ENCODE assay signal across 13 cellular contexts in genomic region chr2:216189410-216189809, GRCh38.
A peak's percentile ranks its signal among the peaks of the same experiment; 100 is the strongest.
DNase-seq lines count a peak whose midpoint lies in the region; ATAC-seq and TF ChIP-seq lines count a peak whose summit lies in the region.
"Had no signal": no experiment of that assay in that cellular context is flagged by ENCODE, and none has a peak within 500 bp of the region (broad histone marks: within the 10 kb centered on the region; RNA-seq: fewer than 3 reads in every experiment).

No MANE protein-coding gene starts in this region.

- peaks cover 50 to 61% of the 10 kb centered on the region in 2 experiments for H3K36me3 ChIP-seq in SK-N-SH (replicated peaks in 1 of 2; ENCODE audit: control insufficient read depth in 1 of 2, insufficient read depth in 2 of 2, low read length in 1 of 2)
- peaks cover 11 to 96% of the 10 kb centered on the region in 2 donors for H3K36me3 ChIP-seq in neuronal stem cell (replicated peaks in 1 of 2; ENCODE audit: control insufficient read depth in 2 of 2, insufficient read depth in 2 of 2, low read length in 2 of 2)

- no peak overlapping the region for H4K8ac ChIP-seq in neuronal stem cell (ENCODE audit: low read depth, low read length)

- peaks cover 37% of the 10 kb centered on the region for H3F3A ChIP-seq in SK-N-SH (replicated peaks; ENCODE audit: insufficient read depth)

- ATAC-seq in HG02642 (IDR thresholded peaks at IDR 0.05; ENCODE audit: poor library complexity, unreplicated experiment): no peak
- no peak for ATAC-seq in GM18868 (IDR thresholded peaks at IDR 0.05; ENCODE audit: unreplicated experiment)
- ATAC-seq: left cardiac atrium had no signal

- H3K27me3 ChIP-seq in SK-N-SH (ENCODE audit: insufficient read depth) (no peaks in the 10 kb centered on the region), neuronal stem cell (ENCODE audit: control insufficient read depth in 3 of 3, insufficient read depth in 3 of 3, low read depth in 1 of 3, low read length in 3 of 3) (no peaks in the 10 kb centered on the region)

- peak overlapping the region; percentile 13 for H3K27ac Mint-ChIP-seq in chondrocyte (ENCODE audit: unreplicated experiment)

- peak overlapping the region; percentile 68 to 74 for H3K27ac ChIP-seq in SK-N-SH (ENCODE audit: low read depth in 2 of 2, low read length in 1 of 2)
- H3K27ac ChIP-seq in neuronal stem cell (replicated peaks; ENCODE audit: low read length): peak overlapping the region; percentile 42

- peaks cover 27% of the 10 kb centered on the region for H3K36me3 Mint-ChIP-seq in chondrocyte (ENCODE audit: low read depth)

- H2AFZ ChIP-seq in SK-N-SH (ENCODE audit: low read depth): no peak overlapping the region
- H2AFZ ChIP-seq in neuronal stem cell (ENCODE audit: low read length): no peak overlapping the region

- no peak overlapping the region for H3K23ac ChIP-seq in neuronal stem cell (ENCODE audit: low read depth, low read length, poor library complexity)

- H3K9ac ChIP-seq in SK-N-SH (no peak overlapping the region), neuronal stem cell (ENCODE audit: low read depth, low read length, poor library complexity) (no peak overlapping the region)

- H3K9me3 Mint-ChIP-seq in chondrocyte (ENCODE audit: low read depth): no peaks in the 10 kb centered on the region

- 78% methylated on average over 2 of the region's 2 CpGs for WGBS in SK-N-SH (ENCODE audit: low lambda C conversion rate)
- WGBS in neuronal stem cell (ENCODE audit: extremely low coverage in 2 of 2, insufficient read length in 2 of 2, insufficient replicate concordance in 1 of 2), 2 donors: no CpG with 5 or more reads among the region's 2 CpGs

- H3K79me1 ChIP-seq in neuronal stem cell (ENCODE audit: low read depth, low read length): no peaks in the 10 kb centered on the region

- no peak overlapping the region for H2BK15ac ChIP-seq in neuronal stem cell (ENCODE audit: low read length)

- H3K4me1 Mint-ChIP-seq in chondrocyte (ENCODE audit: low read depth): peaks cover 28% of the 10 kb centered on the region

- H3K27me3 Mint-ChIP-seq in chondrocyte (ENCODE audit: low read depth): no peaks in the 10 kb centered on the region

- H4K20me1 ChIP-seq in SK-N-SH (ENCODE audit: insufficient read depth): peaks cover 20% of the 10 kb centered on the region

- H3K4me3 ChIP-seq in SK-N-SH (ENCODE audit: low read depth in 2 of 2, low read length in 1 of 2): no peak overlapping the region
- no peak overlapping the region for H3K4me3 ChIP-seq in neuronal stem cell (ENCODE audit: low read length in 2 of 2)
- H3K4me3 ChIP-seq: skin epidermis had no signal

- no peak for TF ChIP-seq EP300 in SK-N-SH (IDR thresholded peaks at IDR 0.05; ENCODE audit: borderline replicate concordance in 1 of 2, low read depth in 1 of 2, low read length in 1 of 2)

- H2BK12ac ChIP-seq in neuronal stem cell (ENCODE audit: low read length): no peak overlapping the region

- no peaks in the 10 kb centered on the region for H3K9me2 ChIP-seq in SK-N-SH

- no peak for TF ChIP-seq RAD21 in SK-N-SH (IDR thresholded peaks at IDR 0.05; ENCODE audit: low read length)

- H2AK5ac ChIP-seq in neuronal stem cell (ENCODE audit: low read depth, low read length): no peak overlapping the region

- H3K4me2 ChIP-seq in SK-N-SH (peak overlapping the region; percentile 57), neuronal stem cell (ENCODE audit: insufficient read depth, low read length, poor library complexity, severe bottlenecking) (no peak overlapping the region)

- H3K14ac ChIP-seq in neuronal stem cell (ENCODE audit: low read length): no peak overlapping the region

- no peak overlapping the region for H3K4ac ChIP-seq in neuronal stem cell (ENCODE audit: low read length)

- H3K79me2 ChIP-seq in SK-N-SH (ENCODE audit: insufficient read depth): peaks cover 88% of the 10 kb centered on the region

- peak; percentile 47 for DNase-seq in ELR (ENCODE audit: low read depth)
- no peak for DNase-seq in SK-N-SH
- no peak for DNase-seq in chondrocyte (ENCODE audit: low spot score)
- no peak for DNase-seq in neuronal stem cell (ENCODE audit: low spot score)
- no peak for DNase-seq in DMS 273 treated with DMSO at 0.1 percent for 48 hours (lab: John Stamatoyannopoulos, UW)
- DNase-seq in NCI-H1105 (lab: John Stamatoyannopoulos, UW): no peak
- DNase-seq: activated T-cell treated with anti-CD3 and anti-CD28 coated beads, Interleukin-2, amount 50 U/mL, for 48 hours; central memory CD4-positive, alpha-beta T cell; head of caudate nucleus; left cardiac atrium had no signal

- H4K91ac ChIP-seq in neuronal stem cell (ENCODE audit: low read depth, low read length, poor library complexity): no peak overlapping the region

- no peak overlapping the region for H3K4me3 Mint-ChIP-seq in chondrocyte (ENCODE audit: unreplicated experiment)

- H3K4me1 ChIP-seq in SK-N-SH (ENCODE audit: control insufficient read depth in 1 of 2, insufficient read depth in 2 of 2, low read depth in 1 of 2, low read length in 1 of 2) (peaks cover 26 to 49% of the 10 kb centered on the region in 2 experiments), neuronal stem cell (ENCODE audit: control insufficient read depth in 2 of 2, insufficient read depth in 1 of 2, low read depth in 1 of 2, low read length in 2 of 2) (peaks cover 3 to 11% of the 10 kb centered on the region in 2 donors)

- H2BK5ac ChIP-seq in neuronal stem cell (ENCODE audit: low read length): no peak overlapping the region

- POLR2A ChIA-PET in SK-N-SH (lab: Yijun Ruan, JAX): no interaction called here

- H3K9me3 ChIP-seq in SK-N-SH (no peaks in the 10 kb centered on the region), neuronal stem cell (replicated peaks in 1 of 2; ENCODE audit: control insufficient read depth in 2 of 2, insufficient read depth in 1 of 2, low read depth in 1 of 2, low read length in 2 of 2) (no peaks in the 10 kb centered on the region)

- TF ChIP-seq CTCF in SK-N-SH (IDR thresholded peaks at IDR 0.05): no peak
- no peak for TF ChIP-seq CTCF in chondrocyte (IDR thresholded peaks at IDR 0.05)

- no peak overlapping the region for H3K18ac ChIP-seq in neuronal stem cell (ENCODE audit: low read length)

- CTCF ChIA-PET in SK-N-SH (lab: Yijun Ruan, JAX): no interaction called here

- H2BK120ac ChIP-seq in neuronal stem cell (ENCODE audit: low read depth, low read length): no peak overlapping the region

TF ChIP-seq in SK-N-SH, 30 proteins besides CTCF, POLR2A, EP300 and RAD21:
- TF ChIP-seq NRF1 (IDR thresholded peaks at IDR 0.05; ENCODE audit: low read depth, low read length) (no peak), FOXJ3 (CRISPR knock-in tag; IDR thresholded peaks at IDR 0.05) (no peak), SIN3A (IDR thresholded peaks at IDR 0.05; ENCODE audit: borderline replicate concordance, low read depth, low read length) (no peak), SMC3 (IDR thresholded peaks at IDR 0.05; ENCODE audit: low read depth, low read length) (no peak), RFX5 (IDR thresholded peaks at IDR 0.05; ENCODE audit: low read length) (no peak), GABPA (IDR thresholded peaks at IDR 0.05; ENCODE audit: low read depth) (no peak), TCF12 (IDR thresholded peaks at IDR 0.05) (peak; percentile 24; the same call in 1 of the 2 replicates), USF1 (IDR thresholded peaks at IDR 0.05; ENCODE audit: borderline replicate concordance, low read depth) (no peak), PBX3 (IDR thresholded peaks at IDR 0.05) (peak; percentile 25; the same call in 1 of the 2 replicates), ELF1 (IDR thresholded peaks at IDR 0.05) (no peak), FOSL2 (IDR thresholded peaks at IDR 0.05; ENCODE audit: borderline replicate concordance, low read depth) (0 out of 2 replicates have a peak, but pooled peaks have one; percentile 8)
